ENCODE assay signal across 8 cellular contexts in the genomic region with DNA sequence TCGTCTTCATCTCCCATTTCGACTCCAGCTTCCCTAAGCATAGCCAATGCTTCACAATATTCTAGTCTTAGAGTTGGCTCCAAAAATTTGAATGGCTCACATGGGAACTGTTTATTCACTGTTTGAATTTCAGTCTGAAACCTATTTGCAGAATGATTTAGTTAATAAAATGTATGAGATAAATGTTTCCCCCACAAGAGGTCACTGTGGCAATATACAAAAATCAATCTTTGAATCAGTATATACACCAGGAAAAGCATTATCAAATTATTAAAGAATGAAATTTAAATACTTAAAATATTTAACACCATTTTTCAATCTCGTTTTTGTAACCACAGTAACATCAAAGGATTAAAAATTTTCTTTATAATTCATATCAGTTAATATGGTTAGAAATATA. TPM values are rescaled to one million over a fixed set of nuclear protein-coding genes. Genes with fewer than 3 reads are reported as not detected.
DNase-seq lines count a peak whose midpoint lies in the region; ATAC-seq, FAIRE-seq and TF ChIP-seq lines count a peak whose summit lies in the region.

No MANE protein-coding gene starts in this region.

- FAIRE-seq in islet of Langerhans (lab: Jason Lieb, UNC), result peak; percentile 99

- ATAC-seq in activated B cell treated with CpG ODN at 0.5 μM for 24 hours (ENCODE audit: low read depth) (peak; percentile 61), GM18870 (IDR thresholded peaks at IDR 0.05; ENCODE audit: unreplicated experiment) (no peak)

- H3K27me3 Mint-ChIP-seq in activated B cell treated with CpG ODN at 0.5 μM for 24 hours, result no peaks in the 10 kb centered on the region

- no peak overlapping the region for H3K27ac Mint-ChIP-seq in activated B cell treated with CpG ODN at 0.5 μM for 24 hours

- POLR2A ChIA-PET in activated B cell treated with CpG ODN at 0.5 μM for 24 hours (lab: Charles Lee), result no interaction called here

- CTCF ChIA-PET in activated B cell treated with CpG ODN at 0.5 μM for 24 hours (lab: Charles Lee), result interaction anchor here (1.6 to 6.9 kb wide), 2 partner anchors 214 to 466 kb away, joined by 3 to 298 read pairs; no protein-coding TSS in a partner anchor

- peak; percentile 82 for TF ChIP-seq CTCF in activated B cell treated with CpG ODN at 0.5 μM for 24 hours (IDR thresholded peaks at IDR 0.05)

- peak; percentile 7 to 61 for DNase-seq in NCI-H524 (lab: John Stamatoyannopoulos, UW)
- DNase-seq in NCI-H524 treated with DMSO at 0.1 percent for 48 hours (lab: John Stamatoyannopoulos, UW), result no peak
- peak; percentile 22 for DNase-seq in NCI-H128 (lab: John Stamatoyannopoulos, UW; ENCODE audit: unreplicated experiment)
- no peak for DNase-seq in activated B cell treated with CpG ODN at 0.5 μM for 24 hours
- no peak for DNase-seq in nucleus accumbens (lab: John Stamatoyannopoulos, UW)
- no peak for DNase-seq in T-helper 9 cell

- H3K9me3 Mint-ChIP-seq in activated B cell treated with CpG ODN at 0.5 μM for 24 hours, result no peaks in the 10 kb centered on the region

- intact Hi-C loops in activated B cell treated with CpG ODN at 0.5 μM for 24 hours (cut with micrococcal nuclease), result loop anchor here (1.0 to 10.0 kb wide), 9 partner anchors 200 to 819 kb away; no protein-coding TSS in a partner anchor

- peaks cover 38% of the 10 kb centered on the region for H3K36me3 Mint-ChIP-seq in activated B cell treated with CpG ODN at 0.5 μM for 24 hours (ENCODE audit: low read depth)

- H3K4me1 Mint-ChIP-seq in activated B cell treated with CpG ODN at 0.5 μM for 24 hours, result peaks cover 6% of the 10 kb centered on the region

- no peak overlapping the region for H3K4me3 Mint-ChIP-seq in activated B cell treated with CpG ODN at 0.5 μM for 24 hours

RNA-seq across cellular contexts. Expression of a gene that starts 40.0 kb away (rescaled TPM):
- 27.9 and 28.9 TPM in 2 replicates for total RNA-seq in activated B cell treated with CpG ODN at 0.5 μM for 24 hours

Comparison
In these comparisons a context has a peak if more than half of its experiments do, and no peak if none do; other contexts are left out.
1. DNase-seq: peak in NCI-H524 (2 of 2) and NCI-H128 (single experiment); none in NCI-H524 treated with DMSO at 0.1 percent for 48 hours (single experiment), activated B cell treated with CpG ODN at 0.5 μM for 24 hours (single experiment), nucleus accumbens (0 of 56) and T-helper 9 cell (single experiment).